20 cellular contexts compared by ENCODE assay signal in genomic region chr16:23006380-23006779, GRCh38.
"Had no signal": no experiment of that assay in that cellular context is flagged by ENCODE, and none has a peak within 500 bp of the region (broad histone marks: within the 10 kb centered on the region; RNA-seq: fewer than 3 reads in every experiment).

No MANE protein-coding gene starts in this region.

- H3K9me3 ChIP-seq: esophagus muscularis mucosa, left ventricle myocardium inferior, pancreas had no signal

- H3K27ac Mint-ChIP-seq: dendritic cell treated with granulocyte-macrophage colony-stimulating factor and Interleukin-4, amounts not matched to agents 40 ng/mL and 50 ng/mL, for 4 days; effector memory CD8-positive, alpha-beta T cell; natural killer cell treated with Interleukin-12 subunit alpha and Interleukin-12 subunit beta and Interleukin-15 and Interleukin-18, amount 100 ng/mL, for 72 hours; neural progenitor cell; progenitor cell of endocrine pancreas had no signal

- H3K4me1 Mint-ChIP-seq: neural progenitor cell had no signal

- H3K9me3 Mint-ChIP-seq: dendritic cell treated with granulocyte-macrophage colony-stimulating factor and Interleukin-4, amounts not matched to agents 40 ng/mL and 50 ng/mL, for 4 days; neural progenitor cell had no signal

- DNase-seq: effector memory CD8-positive, alpha-beta T cell; kidney; left cardiac atrium; left ventricle myocardium inferior; mesenchymal stem cell; midbrain; nucleus accumbens; pancreas; right cardiac atrium; stimulated activated CD4-positive, alpha-beta T cell treated with anti-CD3 and anti-CD28 coated beads, Interleukin-2, amount 100 ng/mL, for 48 hours; stimulated activated naive CD4-positive, alpha-beta T cell treated with Interleukin-2 at 50 U/mL for 16 hours; trophoblast cell had no signal

- H3K36me3 Mint-ChIP-seq: natural killer cell treated with Interleukin-12 subunit alpha and Interleukin-12 subunit beta and Interleukin-15 and Interleukin-18, amount 100 ng/mL, for 72 hours; neural progenitor cell had no signal

- H3K4me3 ChIP-seq: esophagus muscularis mucosa, hepatocyte, left ventricle myocardium inferior, lung, neural progenitor cell, pancreas, smooth muscle cell had no signal

- H3K4me3 Mint-ChIP-seq: dendritic cell treated with granulocyte-macrophage colony-stimulating factor and Interleukin-4, amounts not matched to agents 40 ng/mL and 50 ng/mL, for 4 days; effector memory CD8-positive, alpha-beta T cell; natural killer cell treated with Interleukin-12 subunit alpha and Interleukin-12 subunit beta and Interleukin-15 and Interleukin-18, amount 100 ng/mL, for 72 hours; neural progenitor cell had no signal

- H3K36me3 ChIP-seq: esophagus muscularis mucosa, left ventricle myocardium inferior, neural progenitor cell, pancreas had no signal

- H3K27me3 ChIP-seq: hepatocyte, neural progenitor cell had no signal
